In genomic region chr5:1211701-1212100, GRCh38 we compare ENCODE assay signal across 34 cellular contexts. TPM values are rescaled to one million over a fixed set of nuclear protein-coding genes. Genes with fewer than 3 reads are reported as not detected.
"Had no signal": no experiment of that assay in that cellular context is flagged by ENCODE, and none has a peak within 500 bp of the region (broad histone marks: within the 10 kb centered on the region; RNA-seq: fewer than 3 reads in every experiment).

No MANE protein-coding gene starts in this region.

- H3K27ac Mint-ChIP-seq: activated CD4-positive, alpha-beta memory T cell treated with anti-CD3 and anti-CD28 coated beads for 36 hours; activated naive CD4-positive, alpha-beta T cell treated with anti-CD3 and anti-CD28 coated beads for 36 hours; activated T-helper 1 cell treated with anti-CD3 and anti-CD28 coated beads, Interleukin-12 subunit alpha, Interleukin-12 subunit beta, Interleukin-2, Interleukin-4 antibody, amounts not matched to agents 30 ng/mL and 10 ng/mL and 1 ng/mL, durations not matched to agents 14 hours and 24 hours and 36 hours; dendritic cell treated with granulocyte-macrophage colony-stimulating factor and Interleukin-4, amounts not matched to agents 40 ng/mL and 50 ng/mL, for 4 days; endodermal cell; natural killer cell treated with Interleukin-12 subunit alpha and Interleukin-12 subunit beta and Interleukin-15 and Interleukin-18, amount 100 ng/mL, for 72 hours; stimulated activated memory B cell treated with anti-CD40 and anti-IgM and Interleukin-4, amounts not matched to agents 10 μg/mL and 1 μg/mL and 100 μg/mL, for 72 hours; stimulated activated naive CD8-positive, alpha-beta T cell treated with anti-CD3 and anti-CD28 coated beads, Interleukin-15, amount 100 ng/mL, for 72 hours; T-helper 1 cell treated with Interleukin-12 subunit alpha and Interleukin-12 subunit beta and Interleukin-4 antibody, amounts not matched to agents 30 μg/mL and 1 μg/mL, for 36 hours had no signal

- H3K9me3 ChIP-seq: lower lobe of right lung, neutrophil, upper lobe of left lung had no signal

- H3K4me1 ChIP-seq: foreskin keratinocyte, heart right ventricle, lower lobe of right lung, upper lobe of left lung had no signal

- H3K4me3 Mint-ChIP-seq: activated CD4-positive, alpha-beta memory T cell treated with anti-CD3 and anti-CD28 coated beads for 36 hours; activated naive CD4-positive, alpha-beta T cell treated with anti-CD3 and anti-CD28 coated beads for 36 hours; activated T-helper 1 cell treated with anti-CD3 and anti-CD28 coated beads, Interleukin-12 subunit alpha, Interleukin-12 subunit beta, Interleukin-2, Interleukin-4 antibody, amounts not matched to agents 30 ng/mL and 10 ng/mL and 1 ng/mL, durations not matched to agents 14 hours and 24 hours and 36 hours; dendritic cell treated with granulocyte-macrophage colony-stimulating factor and Interleukin-4, amounts not matched to agents 40 ng/mL and 50 ng/mL, for 4 days; endodermal cell; natural killer cell treated with Interleukin-12 subunit alpha and Interleukin-12 subunit beta and Interleukin-15 and Interleukin-18, amount 100 ng/mL, for 72 hours; stimulated activated memory B cell treated with anti-CD40 and anti-IgM and Interleukin-4, amounts not matched to agents 10 μg/mL and 1 μg/mL and 100 μg/mL, for 72 hours; stimulated activated naive CD8-positive, alpha-beta T cell treated with anti-CD3 and anti-CD28 coated beads, Interleukin-15, amount 100 ng/mL, for 72 hours; T-helper 1 cell treated with Interleukin-12 subunit alpha and Interleukin-12 subunit beta and Interleukin-4 antibody, amounts not matched to agents 30 μg/mL and 1 μg/mL, for 36 hours had no signal

- H3K27me3 ChIP-seq: upper lobe of left lung had no signal

- H3K9me3 Mint-ChIP-seq: activated CD4-positive, alpha-beta memory T cell treated with anti-CD3 and anti-CD28 coated beads for 36 hours; activated naive CD4-positive, alpha-beta T cell treated with anti-CD3 and anti-CD28 coated beads for 36 hours; activated T-helper 1 cell treated with anti-CD3 and anti-CD28 coated beads, Interleukin-12 subunit alpha, Interleukin-12 subunit beta, Interleukin-2, Interleukin-4 antibody, amounts not matched to agents 30 ng/mL and 10 ng/mL and 1 ng/mL, durations not matched to agents 14 hours and 24 hours and 36 hours; dendritic cell treated with granulocyte-macrophage colony-stimulating factor and Interleukin-4, amounts not matched to agents 40 ng/mL and 50 ng/mL, for 4 days; natural killer cell treated with Interleukin-12 subunit alpha and Interleukin-12 subunit beta and Interleukin-15 and Interleukin-18, amount 100 ng/mL, for 72 hours; stimulated activated naive CD8-positive, alpha-beta T cell treated with anti-CD3 and anti-CD28 coated beads, Interleukin-15, amount 100 ng/mL, for 72 hours; T-helper 1 cell treated with Interleukin-12 subunit alpha and Interleukin-12 subunit beta and Interleukin-4 antibody, amounts not matched to agents 30 μg/mL and 1 μg/mL, for 36 hours had no signal

- H3K36me3 Mint-ChIP-seq: activated CD4-positive, alpha-beta memory T cell treated with anti-CD3 and anti-CD28 coated beads for 36 hours; natural killer cell treated with Interleukin-12 subunit alpha and Interleukin-12 subunit beta and Interleukin-15 and Interleukin-18, amount 100 ng/mL, for 72 hours; stimulated activated memory B cell treated with anti-CD40 and anti-IgM and Interleukin-4, amounts not matched to agents 10 μg/mL and 1 μg/mL and 100 μg/mL, for 72 hours had no signal

- H3K4me1 Mint-ChIP-seq: endodermal cell; stimulated activated memory B cell treated with anti-CD40 and anti-IgM and Interleukin-4, amounts not matched to agents 10 μg/mL and 1 μg/mL and 100 μg/mL, for 72 hours; stimulated activated naive CD8-positive, alpha-beta T cell treated with anti-CD3 and anti-CD28 coated beads, Interleukin-15, amount 100 ng/mL, for 72 hours had no signal

- H3K4me3 ChIP-seq: heart right ventricle, lower lobe of right lung, skin epidermis, upper lobe of left lung had no signal

- H3K27me3 Mint-ChIP-seq: dendritic cell treated with granulocyte-macrophage colony-stimulating factor and Interleukin-4, amounts not matched to agents 40 ng/mL and 50 ng/mL, for 4 days; stimulated activated naive CD8-positive, alpha-beta T cell treated with anti-CD3 and anti-CD28 coated beads, Interleukin-15, amount 100 ng/mL, for 72 hours had no signal

- H3K27ac ChIP-seq: foreskin keratinocyte, heart right ventricle, lower lobe of right lung, neutrophil, skin epidermis, upper lobe of left lung, WERI-Rb-1 had no signal

- ATAC-seq: activated CD4-positive, CD25-positive, alpha-beta regulatory T cell treated with anti-CD3 and anti-CD28 coated beads, Interleukin-2, amount 50 U/mL, for 24 hours; esophagus mucosa; foreskin keratinocyte; heart right ventricle; lower lobe of right lung; natural killer cell treated with Interleukin-12 subunit alpha and Interleukin-12 subunit beta and Interleukin-15 and Interleukin-18, amount 100 ng/mL, for 72 hours; sciatic nerve; stimulated activated memory B cell treated with anti-CD40 and anti-IgM and Interleukin-4, amounts not matched to agents 10 μg/mL and 1 μg/mL and 100 μg/mL, for 72 hours; stimulated activated naive CD8-positive, alpha-beta T cell treated with anti-CD3 and anti-CD28 coated beads, Interleukin-15, amount 100 ng/mL, for 72 hours had no signal

- H3K36me3 ChIP-seq: heart right ventricle, lower lobe of right lung, neutrophil, upper lobe of left lung, WERI-Rb-1 had no signal

- DNase-seq: activated CD4-positive, alpha-beta memory T cell treated with anti-CD3 and anti-CD28 coated beads for 36 hours; activated CD4-positive, alpha-beta T cell treated with anti-CD3 and anti-CD28 coated beads for 48 hours; activated CD8-positive, alpha-beta memory T cell treated with anti-CD3 and anti-CD28 coated beads, Interleukin-2, amount 50 U/mL, for 4 hours; activated effector memory CD4-positive, alpha-beta T cell treated with anti-CD3 and anti-CD28 coated beads, Interleukin-2, amount 50 U/mL, for 16 hours; activated naive CD4-positive, alpha-beta T cell treated with anti-CD3 and anti-CD28 coated beads for 36 hours; activated T-cell treated with anti-CD3 and anti-CD28 coated beads, Interleukin-2, amount 50 U/mL, for 1 hour; amniotic stem cell; central memory CD4-positive, alpha-beta T cell; endodermal cell; foreskin keratinocyte; mesenchymal stem cell; stimulated activated CD4-positive, alpha-beta T cell treated with anti-CD3 and anti-CD28 coated beads, Interleukin-4, amount 100 ng/mL, for 24 hours; stimulated activated naive CD8-positive, alpha-beta T cell treated with anti-CD3 and anti-CD28 coated beads, Interleukin-15, amount 100 ng/mL, for 72 hours; substantia nigra; T-helper 9 cell; WERI-Rb-1 had no signal

RNA-seq across cellular contexts. Expression of gene SLC6A19, which starts 10.3 kb away (rescaled TPM):
- total RNA-seq: activated CD4-positive, alpha-beta memory T cell treated with anti-CD3 and anti-CD28 coated beads for 36 hours; activated CD8-positive, alpha-beta memory T cell treated with anti-CD3 and anti-CD28 coated beads for 36 hours; activated naive CD4-positive, alpha-beta T cell treated with anti-CD3 and anti-CD28 coated beads for 36 hours; activated T-helper 1 cell treated with anti-CD3 and anti-CD28 coated beads, Interleukin-12 subunit alpha, Interleukin-12 subunit beta, Interleukin-2, Interleukin-4 antibody, amounts not matched to agents 30 ng/mL and 10 ng/mL and 1 ng/mL, durations not matched to agents 14 hours and 24 hours and 36 hours; esophagus mucosa; foreskin keratinocyte; kidney epithelial cell; lower lobe of right lung; natural killer cell treated with Interleukin-12 subunit alpha and Interleukin-12 subunit beta and Interleukin-15 and Interleukin-18, amount 100 ng/mL, for 72 hours; osteocyte; renal cortical epithelial cell had no signal
- polyA plus RNA-seq: foreskin keratinocyte, heart right ventricle had no signal

RNA-seq across cellular contexts. Expression of gene SLC6A18, which starts 13.5 kb away (rescaled TPM):
- total RNA-seq: activated CD4-positive, alpha-beta memory T cell treated with anti-CD3 and anti-CD28 coated beads for 36 hours; activated CD8-positive, alpha-beta memory T cell treated with anti-CD3 and anti-CD28 coated beads for 36 hours; activated naive CD4-positive, alpha-beta T cell treated with anti-CD3 and anti-CD28 coated beads for 36 hours; activated T-helper 1 cell treated with anti-CD3 and anti-CD28 coated beads, Interleukin-12 subunit alpha, Interleukin-12 subunit beta, Interleukin-2, Interleukin-4 antibody, amounts not matched to agents 30 ng/mL and 10 ng/mL and 1 ng/mL, durations not matched to agents 14 hours and 24 hours and 36 hours; endodermal cell; esophagus mucosa; foreskin keratinocyte; heart right ventricle; kidney epithelial cell; lower lobe of right lung; natural killer cell treated with Interleukin-12 subunit alpha and Interleukin-12 subunit beta and Interleukin-15 and Interleukin-18, amount 100 ng/mL, for 72 hours; osteocyte; posterior vena cava; renal cortical epithelial cell; sciatic nerve; upper lobe of left lung had no signal
- polyA plus RNA-seq: foreskin keratinocyte, heart right ventricle had no signal
